Comparison of ENCODE assay signal across 1 cellular context in genomic region chr2:120353931-120354330, GRCh38.
TF ChIP-seq lines count a peak whose summit lies in the region.

No MANE protein-coding gene starts in this region.

TF ChIP-seq in GM23338, 12 proteins besides CTCF, POLR2A, EP300 and RAD21:
- TF ChIP-seq ETS1 (IDR thresholded peaks at IDR 0.05) (no peak), REST (IDR thresholded peaks at IDR 0.05; ENCODE audit: unreplicated experiment) (no peak), STAT1 (IDR thresholded peaks at IDR 0.05; ENCODE audit: unreplicated experiment) (no peak), ZNF462 (CRISPR knock-in tag; IDR thresholded peaks at IDR 0.05) (no peak), ZNF114 (CRISPR knock-in tag; IDR thresholded peaks at IDR 0.05) (no peak), CREB1 (CRISPR knock-in tag; IDR thresholded peaks at IDR 0.05; ENCODE audit: low read depth) (no peak), EZH2 (IDR thresholded peaks at IDR 0.05; ENCODE audit: low read depth, unreplicated experiment) (no peak), ZNF331 (CRISPR knock-in tag; IDR thresholded peaks at IDR 0.05; ENCODE audit: low read depth) (no peak), EZH2phosphoT487 (IDR thresholded peaks at IDR 0.05; ENCODE audit: unreplicated experiment) (no peak), NANOG (IDR thresholded peaks at IDR 0.05; ENCODE audit: borderline replicate concordance) (no peak), POLR2AphosphoS5 (IDR thresholded peaks at IDR 0.05; ENCODE audit: low read depth) (no peak), JUNB (IDR thresholded peaks at IDR 0.05; ENCODE audit: unreplicated experiment) (no peak)
